In the genomic region with DNA sequence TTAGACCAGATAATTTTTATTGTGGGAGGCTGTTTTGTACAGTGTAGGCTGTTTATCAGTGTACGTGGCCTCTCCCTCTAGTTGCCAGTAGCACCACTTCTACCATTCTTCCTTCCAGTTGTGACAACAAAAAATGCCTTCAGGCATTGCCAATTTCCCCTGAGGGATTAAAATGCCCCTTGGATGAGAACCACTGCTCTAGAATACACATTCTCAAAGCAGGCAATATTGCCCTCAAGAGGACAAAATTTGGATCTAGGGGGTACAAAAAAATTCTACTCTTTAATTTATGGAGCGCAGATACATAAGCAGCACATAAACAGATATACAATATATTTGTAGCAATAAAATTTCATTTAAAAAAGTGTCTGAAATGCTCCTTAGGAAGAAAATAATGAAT, we compare ENCODE assay signal across 29 cellular contexts.
DNase-seq lines count a peak whose midpoint lies in the region; ATAC-seq and TF ChIP-seq lines count a peak whose summit lies in the region.
"Had no signal": no experiment of that assay in that cellular context is flagged by ENCODE, and none has a peak within 500 bp of the region (broad histone marks: within the 10 kb centered on the region; RNA-seq: fewer than 3 reads in every experiment).

No MANE protein-coding gene starts in this region.

- no peaks in the 10 kb centered on the region for H3K4me1 ChIP-seq in HCT116 (ENCODE audit: control insufficient read depth in 1 of 2, insufficient read depth in 2 of 2, low read length in 2 of 2)
- H3K4me1 ChIP-seq: gastroesophageal sphincter, HAP-1, left lung, testis, vagina had no signal

- ATAC-seq in HCT116 (no peak), SK-N-SH treated with all-trans-retinoic acid at 6 μM for 48 hours (no peak), GM19023 (IDR thresholded peaks at IDR 0.05; ENCODE audit: unreplicated experiment) (no peak), GM21423 (IDR thresholded peaks at IDR 0.05; ENCODE audit: unreplicated experiment) (no peak)
- ATAC-seq: activated T-cell treated with anti-CD3 and anti-CD28 coated beads, Interleukin-2, amount 50 U/mL, for 4 hours; esophagus mucosa; gastroesophageal sphincter; left lung; natural killer cell treated with Interleukin-12 subunit alpha and Interleukin-12 subunit beta and Interleukin-15 and Interleukin-18, amount 100 ng/mL, for 72 hours had no signal

- no peaks in the 10 kb centered on the region for H3K9me3 ChIP-seq in HCT116 (ENCODE audit: control insufficient read depth in 1 of 2, insufficient read depth in 1 of 2, low read depth in 1 of 2, low read length in 2 of 2)
- H3K9me3 ChIP-seq: gastroesophageal sphincter, HAP-1, left lung, testis, vagina had no signal

- H3K36me3 ChIP-seq in HCT116 (ENCODE audit: control insufficient read depth in 1 of 2, insufficient read depth in 2 of 2, low read length in 2 of 2): no peaks in the 10 kb centered on the region
- H3K36me3 ChIP-seq: brain microvascular endothelial cell, gastroesophageal sphincter, HAP-1, left lung, vagina had no signal

- TF ChIP-seq RAD21 in HCT116 (IDR thresholded peaks at IDR 0.05; ENCODE audit: low read depth): peak; percentile 15; the same call in 1 of the 2 replicates

- no peak overlapping the region for H3K27ac ChIP-seq in HCT116 (ENCODE audit: low read depth, low read length)
- H3K27ac ChIP-seq: brain microvascular endothelial cell, coronary artery, gastroesophageal sphincter, HL-60, left lung, testis, vagina had no signal

- no peak overlapping the region for H3K9ac ChIP-seq in HCT116 (ENCODE audit: low read length)

- no peaks in the 10 kb centered on the region for H3K79me2 ChIP-seq in HCT116 (ENCODE audit: insufficient read depth, low read length)

- CTCF ChIA-PET in HCT116 (lab: Charles Lee): no interaction called here

- DNase-seq in COR-L47 (lab: John Stamatoyannopoulos, UW) (peak; percentile 6), HCT116 (ENCODE audit: low read depth, low spot score) (no peak), OCI-M1 (lab: John Stamatoyannopoulos, UW) (peak; percentile 23), myocyte (ENCODE audit: low read depth) (peak; percentile 41), DMS53 treated with DMSO at 0.1 percent for 48 hours (lab: John Stamatoyannopoulos, UW; ENCODE audit: unreplicated experiment) (no peak)
- DNase-seq: activated CD4-positive, alpha-beta T cell treated with anti-CD3 and anti-CD28 coated beads for 4 hours; activated naive CD4-positive, alpha-beta T cell; activated T-cell treated with anti-CD3 and anti-CD28 coated beads, Interleukin-2, amount 50 U/mL, for 4 hours; brain microvascular endothelial cell; CD4-positive, CD25-positive, alpha-beta regulatory T cell; hippocampal formation; left lung; NCI-H1417 treated with DMSO at 0.1 percent for 48 hours; NCI-H2081 treated with DMSO at 0.1 percent for 48 hours; NCI-H510A; RPMI8226; stimulated activated CD4-positive, alpha-beta T cell treated with anti-CD3 and anti-CD28 coated beads, Interleukin-4, amount 100 ng/mL, for 24 hours; stimulated activated naive CD4-positive, alpha-beta T cell treated with Interleukin-2 at 50 U/mL for 16 hours; testis had no signal

- H3K9me2 ChIP-seq in HCT116 (ENCODE audit: insufficient read depth): no peaks in the 10 kb centered on the region

- no peak for TF ChIP-seq POLR2A in HCT116 (IDR thresholded peaks at IDR 0.05; ENCODE audit: borderline replicate concordance, extremely low read depth, insufficient read depth, insufficient read length)

- RAD21 ChIA-PET in HCT116 (lab: Charles Lee; ENCODE audit: low non-redundant PET in 1 of 2, low total read pairs in 2 of 2, uncharacterized antibody in 2 of 2, unreplicated experiment in 2 of 2): no interaction called here

- no TSS peak for BruUV-seq in HCT116 (replicated peaks; lab: Mats Ljungman, UMichigan)

- H3K27me3 ChIP-seq in HCT116 (ENCODE audit: insufficient read depth, low read length): no peaks in the 10 kb centered on the region
- H3K27me3 ChIP-seq: brain microvascular endothelial cell, gastroesophageal sphincter, left lung, testis, vagina had no signal

- H4K20me1 ChIP-seq in HCT116 (ENCODE audit: insufficient read depth): no peaks in the 10 kb centered on the region

- no peak for TF ChIP-seq CTCF in HCT116 (IDR thresholded peaks at IDR 0.05 in 2 of 3, conservative IDR thresholded peaks at IDR 0.05 in 1 of 3; ENCODE audit: borderline replicate concordance in 1 of 3, insufficient read depth in 1 of 3, low read depth in 2 of 3, low read length in 2 of 3)

- no peak overlapping the region for H3K4me3 ChIP-seq in HCT116 (replicated peaks in 1 of 2; ENCODE audit: low read depth in 1 of 2, low read length in 2 of 2)
- H3K4me3 ChIP-seq: coronary artery, gastroesophageal sphincter, HAP-1, left lung, testis, vagina had no signal

- POLR2A ChIA-PET in HCT116 (lab: Charles Lee): no interaction called here

- no peak overlapping the region for H3K4me2 ChIP-seq in HCT116 (ENCODE audit: low read length)

- intact Hi-C loops in HCT116 (cut with micrococcal nuclease): no loop called here

- no peak overlapping the region for H2AFZ ChIP-seq in HCT116 (ENCODE audit: low read depth, low read length, poor library complexity, severe bottlenecking)

TF ChIP-seq in HCT116, 20 proteins besides CTCF, POLR2A, EP300 and RAD21 (continues in another document):
- TF ChIP-seq TCF7L2 (IDR thresholded peaks at IDR 0.05; ENCODE audit: borderline replicate concordance, extremely low read depth, insufficient read depth, insufficient read length) (no peak), EGR1 (IDR thresholded peaks at IDR 0.05; ENCODE audit: low read depth) (no peak), ZNF274 (IDR thresholded peaks at IDR 0.05; ENCODE audit: low read depth, low read length) (no peak), JUND (IDR thresholded peaks at IDR 0.05) (no peak), CBX3 (IDR thresholded peaks at IDR 0.05; ENCODE audit: low read depth) (no peak), CEBPB (IDR thresholded peaks at IDR 0.05; ENCODE audit: low read depth) (no peak), ZFX (IDR thresholded peaks at IDR 0.05) (no peak)
- TF ChIP-seq, protein P1, sequence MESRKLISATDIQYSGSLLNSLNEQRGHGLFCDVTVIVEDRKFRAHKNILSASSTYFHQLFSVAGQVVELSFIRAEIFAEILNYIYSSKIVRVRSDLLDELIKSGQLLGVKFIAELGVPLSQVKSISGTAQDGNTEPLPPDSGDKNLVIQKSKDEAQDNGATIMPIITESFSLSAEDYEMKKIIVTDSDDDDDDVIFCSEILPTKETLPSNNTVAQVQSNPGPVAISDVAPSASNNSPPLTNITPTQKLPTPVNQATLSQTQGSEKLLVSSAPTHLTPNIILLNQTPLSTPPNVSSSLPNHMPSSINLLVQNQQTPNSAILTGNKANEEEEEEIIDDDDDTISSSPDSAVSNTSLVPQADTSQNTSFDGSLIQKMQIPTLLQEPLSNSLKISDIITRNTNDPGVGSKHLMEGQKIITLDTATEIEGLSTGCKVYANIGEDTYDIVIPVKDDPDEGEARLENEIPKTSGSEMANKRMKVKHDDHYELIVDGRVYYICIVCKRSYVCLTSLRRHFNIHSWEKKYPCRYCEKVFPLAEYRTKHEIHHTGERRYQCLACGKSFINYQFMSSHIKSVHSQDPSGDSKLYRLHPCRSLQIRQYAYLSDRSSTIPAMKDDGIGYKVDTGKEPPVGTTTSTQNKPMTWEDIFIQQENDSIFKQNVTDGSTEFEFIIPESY (IDR thresholded peaks at IDR 0.05; ENCODE audit: extremely low read depth, insufficient replicate concordance, low read length): no peak
- TF ChIP-seq, protein P2, sequence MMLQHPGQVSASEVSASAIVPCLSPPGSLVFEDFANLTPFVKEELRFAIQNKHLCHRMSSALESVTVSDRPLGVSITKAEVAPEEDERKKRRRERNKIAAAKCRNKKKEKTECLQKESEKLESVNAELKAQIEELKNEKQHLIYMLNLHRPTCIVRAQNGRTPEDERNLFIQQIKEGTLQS (IDR thresholded peaks at IDR 0.05): no peak

TF ChIP-seq in SK-N-SH treated with all-trans-retinoic acid at 6 μM for 48 hours, 23 proteins besides CTCF, POLR2A, EP300 and RAD21 (continues in another document):
- TF ChIP-seq, protein P3, sequence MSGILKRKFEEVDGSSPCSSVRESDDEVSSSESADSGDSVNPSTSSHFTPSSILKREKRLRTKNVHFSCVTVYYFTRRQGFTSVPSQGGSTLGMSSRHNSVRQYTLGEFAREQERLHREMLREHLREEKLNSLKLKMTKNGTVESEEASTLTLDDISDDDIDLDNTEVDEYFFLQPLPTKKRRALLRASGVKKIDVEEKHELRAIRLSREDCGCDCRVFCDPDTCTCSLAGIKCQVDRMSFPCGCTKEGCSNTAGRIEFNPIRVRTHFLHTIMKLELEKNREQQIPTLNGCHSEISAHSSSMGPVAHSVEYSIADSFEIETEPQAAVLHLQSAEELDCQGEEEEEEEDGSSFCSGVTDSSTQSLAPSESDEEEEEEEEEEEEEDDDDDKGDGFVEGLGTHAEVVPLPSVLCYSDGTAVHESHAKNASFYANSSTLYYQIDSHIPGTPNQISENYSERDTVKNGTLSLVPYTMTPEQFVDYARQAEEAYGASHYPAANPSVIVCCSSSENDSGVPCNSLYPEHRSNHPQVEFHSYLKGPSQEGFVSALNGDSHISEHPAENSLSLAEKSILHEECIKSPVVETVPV (CRISPR knock-in tag; IDR thresholded peaks at IDR 0.05): no peak
- TF ChIP-seq PPARA (CRISPR knock-in tag; IDR thresholded peaks at IDR 0.05; ENCODE audit: borderline replicate concordance) (no peak), ZFP3 (CRISPR knock-in tag; IDR thresholded peaks at IDR 0.05) (no peak), ISL1 (CRISPR knock-in tag; IDR thresholded peaks at IDR 0.05) (no peak), ZFP30 (CRISPR knock-in tag; IDR thresholded peaks at IDR 0.05) (no peak)
- TF ChIP-seq, protein P4, sequence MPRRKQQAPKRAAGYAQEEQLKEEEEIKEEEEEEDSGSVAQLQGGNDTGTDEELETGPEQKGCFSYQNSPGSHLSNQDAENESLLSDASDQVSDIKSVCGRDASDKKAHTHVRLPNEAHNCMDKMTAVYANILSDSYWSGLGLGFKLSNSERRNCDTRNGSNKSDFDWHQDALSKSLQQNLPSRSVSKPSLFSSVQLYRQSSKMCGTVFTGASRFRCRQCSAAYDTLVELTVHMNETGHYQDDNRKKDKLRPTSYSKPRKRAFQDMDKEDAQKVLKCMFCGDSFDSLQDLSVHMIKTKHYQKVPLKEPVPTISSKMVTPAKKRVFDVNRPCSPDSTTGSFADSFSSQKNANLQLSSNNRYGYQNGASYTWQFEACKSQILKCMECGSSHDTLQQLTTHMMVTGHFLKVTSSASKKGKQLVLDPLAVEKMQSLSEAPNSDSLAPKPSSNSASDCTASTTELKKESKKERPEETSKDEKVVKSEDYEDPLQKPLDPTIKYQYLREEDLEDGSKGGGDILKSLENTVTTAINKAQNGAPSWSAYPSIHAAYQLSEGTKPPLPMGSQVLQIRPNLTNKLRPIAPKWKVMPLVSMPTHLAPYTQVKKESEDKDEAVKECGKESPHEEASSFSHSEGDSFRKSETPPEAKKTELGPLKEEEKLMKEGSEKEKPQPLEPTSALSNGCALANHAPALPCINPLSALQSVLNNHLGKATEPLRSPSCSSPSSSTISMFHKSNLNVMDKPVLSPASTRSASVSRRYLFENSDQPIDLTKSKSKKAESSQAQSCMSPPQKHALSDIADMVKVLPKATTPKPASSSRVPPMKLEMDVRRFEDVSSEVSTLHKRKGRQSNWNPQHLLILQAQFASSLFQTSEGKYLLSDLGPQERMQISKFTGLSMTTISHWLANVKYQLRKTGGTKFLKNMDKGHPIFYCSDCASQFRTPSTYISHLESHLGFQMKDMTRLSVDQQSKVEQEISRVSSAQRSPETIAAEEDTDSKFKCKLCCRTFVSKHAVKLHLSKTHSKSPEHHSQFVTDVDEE (CRISPR knock-in tag; IDR thresholded peaks at IDR 0.05): no peak

Comparison
In these comparisons a context has a peak if more than half of its experiments do, and no peak if none do; other contexts are left out.
1. DNase-seq: peak in COR-L47 (single experiment), OCI-M1 (single experiment) and myocyte (single experiment); none in HCT116 (single experiment) and DMS53 treated with DMSO at 0.1 percent for 48 hours (single experiment).